ENCODE assay signal across 1 cellular context in genomic region chr20:4243071-4243470, GRCh38.
TF ChIP-seq lines count a peak whose summit lies in the region.

No MANE protein-coding gene starts in this region.

TF ChIP-seq in SK-N-SH treated with all-trans-retinoic acid at 6 μM for 48 hours, 23 proteins besides CTCF, POLR2A, EP300 and RAD21 (continued from another document):
- no peak for TF ChIP-seq SNAI2 (CRISPR knock-in tag; IDR thresholded peaks at IDR 0.05)
- TF ChIP-seq PATZ1 (CRISPR knock-in tag; IDR thresholded peaks at IDR 0.05; ENCODE audit: borderline replicate concordance) = no peak
